29 cellular contexts compared by ENCODE assay signal in the genomic region with DNA sequence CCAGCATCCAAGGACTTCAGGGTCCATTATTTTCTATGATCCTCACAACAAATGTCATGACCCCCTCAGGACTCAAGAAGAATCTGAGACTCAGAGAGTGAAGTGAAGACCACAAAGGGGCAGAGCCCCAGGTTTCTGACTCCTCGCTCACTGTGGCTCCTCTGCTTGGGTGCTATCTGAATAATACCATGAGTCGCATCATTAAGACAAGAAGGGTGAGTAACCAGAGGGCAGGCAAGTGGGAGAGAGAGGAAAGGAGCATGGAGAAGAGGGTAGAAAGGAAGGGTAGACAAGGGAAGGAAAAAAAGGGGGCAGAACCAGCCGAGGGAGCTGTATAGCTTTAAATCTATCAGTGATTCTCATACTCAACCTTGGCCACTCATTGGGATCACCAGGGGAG.
"Had no signal": no experiment of that assay in that cellular context is flagged by ENCODE, and none has a peak within 500 bp of the region (broad histone marks: within the 10 kb centered on the region; RNA-seq: fewer than 3 reads in every experiment).

No MANE protein-coding gene starts in this region.

- H3K27me3 ChIP-seq: brain microvascular endothelial cell, esophagus squamous epithelium had no signal

- H3K4me3 ChIP-seq: esophagus squamous epithelium, gastrocnemius medialis, heart left ventricle had no signal

- H3K27me3 Mint-ChIP-seq: activated CD8-positive, alpha-beta T cell treated with anti-CD3 and anti-CD28 coated beads for 36 hours; activated naive CD8-positive, alpha-beta T cell; activated T-helper 17 cell treated with anti-CD3 and anti-CD28 coated beads, Interleukin-2, amount 50 U/mL, for 72 hours; effector memory CD8-positive, alpha-beta T cell had no signal

- H3K9me3 ChIP-seq: esophagus squamous epithelium, gastrocnemius medialis, heart left ventricle had no signal

- H3K27ac ChIP-seq: brain microvascular endothelial cell, epithelial cell of prostate, esophagus squamous epithelium, gastrocnemius medialis, heart left ventricle, VCaP had no signal

- H3K36me3 ChIP-seq: brain microvascular endothelial cell, esophagus squamous epithelium, gastrocnemius medialis, heart left ventricle had no signal

- H3K4me3 Mint-ChIP-seq: activated CD8-positive, alpha-beta T cell treated with anti-CD3 and anti-CD28 coated beads for 36 hours; activated naive CD8-positive, alpha-beta T cell; activated T-cell treated with anti-CD3 and anti-CD28 coated beads, Interleukin-2, amount 50 U/mL, for 4 hours; activated T-helper 17 cell treated with anti-CD3 and anti-CD28 coated beads, Interleukin-2, amount 50 U/mL, for 72 hours; effector memory CD8-positive, alpha-beta T cell; WTC11 had no signal

- H3K9me3 Mint-ChIP-seq: activated CD8-positive, alpha-beta T cell treated with anti-CD3 and anti-CD28 coated beads for 36 hours; activated T-cell treated with anti-CD3 and anti-CD28 coated beads, Interleukin-2, amount 50 U/mL, for 4 hours; activated T-helper 17 cell treated with anti-CD3 and anti-CD28 coated beads, Interleukin-2, amount 50 U/mL, for 72 hours; effector memory CD8-positive, alpha-beta T cell; WTC11 had no signal

- FAIRE-seq: astrocyte, colon had no signal

- H3K4me1 ChIP-seq: esophagus squamous epithelium, gastrocnemius medialis, heart left ventricle had no signal

- DNase-seq: activated CD4-positive, alpha-beta T cell treated with anti-CD3 and anti-CD28 coated beads for 48 hours; activated CD4-positive, alpha-beta T cell treated with anti-CD3 and anti-CD28 coated beads, Interleukin-2, amount 50 U/mL, for 1 hour; activated CD4-positive, alpha-beta T cell treated with anti-CD3 and anti-CD28 coated beads, Interleukin-2, amount 50 U/mL, for 48 hours; activated CD8-positive, alpha-beta memory T cell treated with anti-CD3 and anti-CD28 coated beads for 24 hours; activated CD8-positive, alpha-beta T cell treated with anti-CD3 and anti-CD28 coated beads for 36 hours; activated effector memory CD4-positive, alpha-beta T cell treated with Interleukin-2 at 50 U/mL for 16 hours; activated gamma-delta T cell treated with Interleukin-2 at 50 U/mL for 16 hours; activated naive CD4-positive, alpha-beta T cell treated with anti-CD3 and anti-CD28 coated beads, Interleukin-2, amount 50 U/mL, for 16 hours; activated naive CD4-positive, alpha-beta T cell treated with Interleukin-2 at 50 U/mL for 16 hours; activated T-cell treated with anti-CD3 and anti-CD28 coated beads, Interleukin-2, amount 50 U/mL, for 4 hours; amniotic stem cell; anterior cingulate cortex; brain microvascular endothelial cell; cortex of kidney; dermis blood vessel endothelial cell; effector CD4-positive, alpha-beta T cell; effector memory CD8-positive, alpha-beta T cell; esophagus squamous epithelium; gastrocnemius medialis; glutamatergic neuron; heart left ventricle; T-helper 2 cell had no signal

- H3K4me1 Mint-ChIP-seq: activated T-helper 17 cell treated with anti-CD3 and anti-CD28 coated beads, Interleukin-2, amount 50 U/mL, for 72 hours; WTC11 had no signal

- H3K27ac Mint-ChIP-seq: activated CD8-positive, alpha-beta T cell treated with anti-CD3 and anti-CD28 coated beads for 36 hours; activated naive CD8-positive, alpha-beta T cell; activated T-helper 17 cell treated with anti-CD3 and anti-CD28 coated beads, Interleukin-2, amount 50 U/mL, for 72 hours; effector memory CD8-positive, alpha-beta T cell; WTC11 had no signal

- H3K36me3 Mint-ChIP-seq: activated naive CD8-positive, alpha-beta T cell; WTC11 had no signal
